Comparison of ENCODE assay signal across 14 cellular contexts in the genomic region with DNA sequence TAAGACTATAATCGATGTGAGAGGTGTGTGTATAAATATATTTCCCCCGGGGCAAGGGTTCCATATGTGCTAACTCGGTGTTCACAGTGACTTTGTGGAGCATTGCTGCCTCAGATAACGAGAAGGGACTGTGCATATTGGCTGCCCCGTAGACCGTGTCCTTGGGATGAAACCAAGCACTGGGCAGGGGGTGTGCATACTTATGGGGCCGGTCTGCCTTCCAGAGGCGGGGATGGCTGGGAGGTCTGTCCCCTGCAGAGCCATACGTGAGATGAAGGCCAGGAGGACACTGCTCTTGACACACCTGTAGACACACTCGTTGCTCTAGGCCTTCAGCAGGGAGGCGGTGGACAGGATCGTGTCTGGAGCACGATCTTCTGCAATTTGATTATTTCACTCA.
"Had no signal": no experiment of that assay in that cellular context is flagged by ENCODE, and none has a peak within 500 bp of the region (broad histone marks: within the 10 kb centered on the region; RNA-seq: fewer than 3 reads in every experiment).

No MANE protein-coding gene starts in this region.

- DNase-seq: activated CD4-positive, alpha-beta memory T cell treated with anti-CD3 and anti-CD28 coated beads, Interleukin-2, amount 10 ng/mL, durations not matched to agents 7 days and 5 days; activated CD4-positive, alpha-beta T cell treated with anti-CD3 and anti-CD28 coated beads for 1 hour; activated CD8-positive, alpha-beta memory T cell treated with anti-CD3 and anti-CD28 coated beads, Interleukin-2, amount 50 U/mL, for 4 hours; activated naive CD4-positive, alpha-beta T cell treated with Interleukin-2 at 50 U/mL for 16 hours; activated naive CD8-positive, alpha-beta T cell treated with anti-CD3 and anti-CD28 coated beads, Interleukin-2, amount 50 U/mL, for 24 hours; effector memory CD8-positive, alpha-beta T cell; occipital lobe; psoas muscle; stimulated activated CD4-positive, alpha-beta T cell treated with anti-CD3 and anti-CD28 coated beads, Interleukin-2, amount 100 ng/mL, for 24 hours; stimulated activated naive CD8-positive, alpha-beta T cell treated with anti-CD3 and anti-CD28 coated beads, Interleukin-15, Interleukin-2, amounts not matched to agents 100 U/mL and 50 U/mL, for 24 hours had no signal

- ATAC-seq: activated naive CD8-positive, alpha-beta T cell treated with anti-CD3 and anti-CD28 coated beads, Interleukin-2, amount 50 U/mL, for 24 hours; effector memory CD8-positive, alpha-beta T cell; left lobe of liver; natural killer cell treated with Interleukin-12 subunit alpha and Interleukin-12 subunit beta and Interleukin-15 and Interleukin-18, amount 100 ng/mL, for 72 hours; psoas muscle; right lobe of liver; stimulated activated naive CD8-positive, alpha-beta T cell treated with anti-CD3 and anti-CD28 coated beads, Interleukin-15, Interleukin-2, amounts not matched to agents 100 U/mL and 50 U/mL, for 24 hours had no signal

- H3K27ac ChIP-seq: psoas muscle, right lobe of liver, thoracic aorta had no signal
